Comparison of ENCODE assay signal across 1 cellular context in genomic region chr11:45994421-45995341, GRCh38.
TF ChIP-seq lines count a peak whose summit lies in the region.

No MANE protein-coding gene starts in this region.

TF ChIP-seq in K562, 482 proteins besides CTCF, POLR2A, EP300 and RAD21 (continued from another document and continues in another):
- TF ChIP-seq ZNF134 (CRISPR knock-in tag; conservative IDR thresholded peaks at IDR 0.05) (no peak), ZNF57 (CRISPR knock-in tag; IDR thresholded peaks at IDR 0.05) (no peak), ESRRB (CRISPR knock-in tag; IDR thresholded peaks at IDR 0.05; ENCODE audit: borderline replicate concordance) (no peak), CHD7 (IDR thresholded peaks at IDR 0.05; ENCODE audit: low read depth, low read length) (no peak), DEAF1 (CRISPR knock-in tag; IDR thresholded peaks at IDR 0.05) (no peak), THAP7 (CRISPR knock-in tag; IDR thresholded peaks at IDR 0.05) (no peak), PHF20 (IDR thresholded peaks at IDR 0.05; ENCODE audit: partially characterized antibody) (no peak), MXD1 (CRISPR knock-in tag; IDR thresholded peaks at IDR 0.05; ENCODE audit: borderline replicate concordance, poor library complexity, severe bottlenecking) (no peak), PATZ1 (CRISPR knock-in tag; IDR thresholded peaks at IDR 0.05; ENCODE audit: borderline replicate concordance) (no peak), NUFIP1 (IDR thresholded peaks at IDR 0.05; ENCODE audit: partially characterized antibody) (peak; percentile 66), RBM14 (IDR thresholded peaks at IDR 0.05; ENCODE audit: borderline replicate concordance, insufficient read depth, low read depth, low read length) (no peak), CC2D1A (IDR thresholded peaks at IDR 0.05) (peak; percentile 63; the same call in 1 of the 2 replicates), MCM2 (IDR thresholded peaks at IDR 0.05; ENCODE audit: low read depth) (no peak), ARNT (IDR thresholded peaks at IDR 0.05) (no peak; a peak in 1 of 4 replicates), ZNF740 (CRISPR knock-in tag; IDR thresholded peaks at IDR 0.05) (no peak), ZNF740 (tag; IDR thresholded peaks at IDR 0.05) (no peak), SIN3A (IDR thresholded peaks at IDR 0.05; ENCODE audit: borderline replicate concordance in 2 of 2, control insufficient read depth in 1 of 2, low read depth in 2 of 2, low read length in 2 of 2) (no peak), ADNP (tag; IDR thresholded peaks at IDR 0.05) (no peak), SMAD2 (IDR thresholded peaks at IDR 0.05; ENCODE audit: low read depth, low read length) (no peak), SP1 (CRISPR knock-in tag; IDR thresholded peaks at IDR 0.05) (no peak), L3MBTL2 (IDR thresholded peaks at IDR 0.05) (0 out of 2 replicates have a peak, but pooled peaks have one; percentile 19), PHB2 (IDR thresholded peaks at IDR 0.05; ENCODE audit: low read depth) (no peak), HCFC1 (IDR thresholded peaks at IDR 0.05; ENCODE audit: low read depth, low read length) (no peak; the same call in none of the 2 replicates), ZNF609 (CRISPR knock-in tag; IDR thresholded peaks at IDR 0.05; ENCODE audit: borderline replicate concordance) (0 out of 2 replicates have a peak, but pooled peaks have one; percentile 70), ZNF239 (CRISPR knock-in tag; IDR thresholded peaks at IDR 0.05) (no peak), HIVEP1 (CRISPR knock-in tag; IDR thresholded peaks at IDR 0.05) (no peak), HNRNPL (IDR thresholded peaks at IDR 0.05; ENCODE audit: low read depth, low read length) (no peak), NFRKB (IDR thresholded peaks at IDR 0.05; ENCODE audit: low read depth) (peak; percentile 94), CSDE1 (IDR thresholded peaks at IDR 0.05) (peak in 1 of 2 experiments; percentile 17; a peak in 1 of 4 replicates), HMGN3 (IDR thresholded peaks at IDR 0.05; ENCODE audit: borderline replicate concordance, extremely low read depth, insufficient read length, low read depth, low read length) (no peak), HDAC8 (tag; IDR thresholded peaks at IDR 0.05) (no peak), ZNF668 (CRISPR knock-in tag; IDR thresholded peaks at IDR 0.05) (no peak), TRIM28 (IDR thresholded peaks at IDR 0.05) (peak; percentile 18; the same call in 1 of the 2 replicates), TEAD1 (CRISPR knock-in tag; IDR thresholded peaks at IDR 0.05) (no peak), NFATC3 (IDR thresholded peaks at IDR 0.05) (no peak), ZNF217 (CRISPR knock-in tag; IDR thresholded peaks at IDR 0.05) (no peak), KLF16 (IDR thresholded peaks at IDR 0.05) (peak; percentile 76), NCOA6 (IDR thresholded peaks at IDR 0.05) (0 out of 2 replicates have a peak, but pooled peaks have one; percentile 17), BDP1 (IDR thresholded peaks at IDR 0.05; ENCODE audit: insufficient read depth, insufficient read length) (no peak), PHB (CRISPR knock-in tag; IDR thresholded peaks at IDR 0.05) (no peak), ZC3H11A (IDR thresholded peaks at IDR 0.05; ENCODE audit: low read depth, low read length) (no peak), ELF1 (tag; IDR thresholded peaks at IDR 0.05) (no peak)
